Comparison of ENCODE assay signal across 26 cellular contexts in the genomic region with DNA sequence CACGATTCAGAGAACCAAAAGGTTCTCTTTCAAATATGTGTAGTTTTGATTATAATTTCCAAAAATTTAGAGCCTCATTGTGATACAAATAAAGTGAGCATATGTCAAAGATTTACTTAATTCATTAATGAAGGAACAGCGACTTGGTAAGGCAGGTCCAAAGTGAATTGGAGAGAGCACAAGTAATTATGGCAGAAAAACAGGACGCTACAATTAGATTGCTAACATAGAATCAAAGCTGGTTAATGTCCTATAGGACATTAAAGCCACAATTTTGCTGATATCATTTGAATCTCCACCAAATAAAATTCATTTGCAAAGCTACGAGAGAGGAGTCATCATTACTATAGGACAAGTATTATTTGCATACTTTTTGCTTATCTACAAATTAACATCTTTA.
A peak's percentile ranks its signal among the peaks of the same experiment; 100 is the strongest.
DNase-seq lines count a peak whose midpoint lies in the region; ATAC-seq, FAIRE-seq and TF ChIP-seq lines count a peak whose summit lies in the region.
"Had no signal": no experiment of that assay in that cellular context is flagged by ENCODE, and none has a peak within 500 bp of the region (broad histone marks: within the 10 kb centered on the region; RNA-seq: fewer than 3 reads in every experiment).

No MANE protein-coding gene starts in this region.

- H3K27ac ChIP-seq in Karpas-422 (ENCODE audit: low read length) (no peak overlapping the region), pancreas (no peak overlapping the region)
- H3K27ac ChIP-seq: BLaER1 had no signal

- H4K20me1 ChIP-seq in Karpas-422 (ENCODE audit: insufficient read depth, low read depth, low read length): no peaks in the 10 kb centered on the region
- H4K20me1 ChIP-seq: BLaER1 had no signal

- FAIRE-seq in pancreas (lab: Jason Lieb, UNC): no peak
- FAIRE-seq: A204.1, GM12878, GM12892, GM18507 had no signal

- no peaks in the 10 kb centered on the region for H3K79me2 ChIP-seq in Karpas-422 (ENCODE audit: low read length)

- TF ChIP-seq CTCF in pancreas (IDR thresholded peaks at IDR 0.05): no peak

- H3K9ac ChIP-seq in Karpas-422 (ENCODE audit: low read length): no peak overlapping the region
- H3K9ac ChIP-seq: BLaER1 had no signal

- no peaks in the 10 kb centered on the region for H3K4me1 ChIP-seq in Karpas-422 (ENCODE audit: low read length)
- H3K4me1 ChIP-seq in pancreas: no peaks in the 10 kb centered on the region
- H3K4me1 ChIP-seq: BLaER1 had no signal

- intact Hi-C loops in pancreas (cut with DNase I): no loop called here

- H3K9me2 ChIP-seq in Karpas-422 (replicated peaks; ENCODE audit: insufficient read depth, low read length): no peaks in the 10 kb centered on the region

- ATAC-seq in SK-N-SH treated with all-trans-retinoic acid at 6 μM for 48 hours (no peak), pancreas (no peak)
- ATAC-seq: GM12878 had no signal

- H3K4me2 ChIP-seq in Karpas-422 (ENCODE audit: low read depth, low read length, poor library complexity, severe bottlenecking): no peak overlapping the region
- H3K4me2 ChIP-seq: BLaER1 had no signal

- H3K36me3 ChIP-seq in Karpas-422 (ENCODE audit: insufficient read depth, low read length): no peaks in the 10 kb centered on the region
- no peaks in the 10 kb centered on the region for H3K36me3 ChIP-seq in pancreas
- H3K36me3 ChIP-seq: BLaER1 had no signal

- no peaks in the 10 kb centered on the region for H3K27me3 ChIP-seq in Karpas-422 (ENCODE audit: low read length)
- H3K27me3 ChIP-seq in pancreas: no peaks in the 10 kb centered on the region
- H3K27me3 ChIP-seq: BLaER1 had no signal

- DNase-seq in NCI-H526 treated with DMSO at 0.1 percent for 48 hours (lab: John Stamatoyannopoulos, UW) (peak; percentile 75), SK-N-DZ (ENCODE audit: low spot score) (peak; percentile 7), Karpas-422 (no peak), pancreas (no peak)
- no peak for DNase-seq in stimulated activated naive CD4-positive, alpha-beta T cell treated with Interleukin-2 at 50 U/mL for 16 hours (lab: John Stamatoyannopoulos, UW)
- DNase-seq: 8988T; ACHN; AML-193; C1 segment of cervical spinal cord; CD4-positive, alpha-beta memory T cell; CD4-positive, CD25-positive, alpha-beta regulatory T cell; CD8-positive, alpha-beta memory T cell; COR-L47; DMS 273 treated with DMSO at 0.1 percent for 48 hours; DMS153; DMS53; DMS79; DND-41; EL; GDM1 had no signal

- no peak overlapping the region for H3K4me3 ChIP-seq in Karpas-422 (ENCODE audit: low read length)
- H3K4me3 ChIP-seq in pancreas: no peak overlapping the region
- H3K4me3 ChIP-seq: BLaER1, GM12878 had no signal

- 57 to 64% methylated on average over 4 of the region's 4 CpGs for WGBS in pancreas, 2 donors

- no peak overlapping the region for H2AFZ ChIP-seq in Karpas-422 (ENCODE audit: low read length)

- H3K9me3 ChIP-seq in Karpas-422 (ENCODE audit: low read length) (no peaks in the 10 kb centered on the region), pancreas (no peaks in the 10 kb centered on the region)
- H3K9me3 ChIP-seq: BLaER1 had no signal

TF ChIP-seq in SK-N-SH treated with all-trans-retinoic acid at 6 μM for 48 hours, 23 proteins besides CTCF, POLR2A, EP300 and RAD21:
- no peak for TF ChIP-seq ISL1 (CRISPR knock-in tag; IDR thresholded peaks at IDR 0.05)
- TF ChIP-seq ZC3H10 (CRISPR knock-in tag; IDR thresholded peaks at IDR 0.05): no peak
- TF ChIP-seq ZFP30 (CRISPR knock-in tag; IDR thresholded peaks at IDR 0.05): no peak
- peak; percentile 72 for TF ChIP-seq TCF4 (CRISPR knock-in tag; IDR thresholded peaks at IDR 0.05; ENCODE audit: borderline replicate concordance)
- no peak for TF ChIP-seq ARNTL (CRISPR knock-in tag; IDR thresholded peaks at IDR 0.05; ENCODE audit: borderline replicate concordance, low read depth)
- TF ChIP-seq, protein P1, sequence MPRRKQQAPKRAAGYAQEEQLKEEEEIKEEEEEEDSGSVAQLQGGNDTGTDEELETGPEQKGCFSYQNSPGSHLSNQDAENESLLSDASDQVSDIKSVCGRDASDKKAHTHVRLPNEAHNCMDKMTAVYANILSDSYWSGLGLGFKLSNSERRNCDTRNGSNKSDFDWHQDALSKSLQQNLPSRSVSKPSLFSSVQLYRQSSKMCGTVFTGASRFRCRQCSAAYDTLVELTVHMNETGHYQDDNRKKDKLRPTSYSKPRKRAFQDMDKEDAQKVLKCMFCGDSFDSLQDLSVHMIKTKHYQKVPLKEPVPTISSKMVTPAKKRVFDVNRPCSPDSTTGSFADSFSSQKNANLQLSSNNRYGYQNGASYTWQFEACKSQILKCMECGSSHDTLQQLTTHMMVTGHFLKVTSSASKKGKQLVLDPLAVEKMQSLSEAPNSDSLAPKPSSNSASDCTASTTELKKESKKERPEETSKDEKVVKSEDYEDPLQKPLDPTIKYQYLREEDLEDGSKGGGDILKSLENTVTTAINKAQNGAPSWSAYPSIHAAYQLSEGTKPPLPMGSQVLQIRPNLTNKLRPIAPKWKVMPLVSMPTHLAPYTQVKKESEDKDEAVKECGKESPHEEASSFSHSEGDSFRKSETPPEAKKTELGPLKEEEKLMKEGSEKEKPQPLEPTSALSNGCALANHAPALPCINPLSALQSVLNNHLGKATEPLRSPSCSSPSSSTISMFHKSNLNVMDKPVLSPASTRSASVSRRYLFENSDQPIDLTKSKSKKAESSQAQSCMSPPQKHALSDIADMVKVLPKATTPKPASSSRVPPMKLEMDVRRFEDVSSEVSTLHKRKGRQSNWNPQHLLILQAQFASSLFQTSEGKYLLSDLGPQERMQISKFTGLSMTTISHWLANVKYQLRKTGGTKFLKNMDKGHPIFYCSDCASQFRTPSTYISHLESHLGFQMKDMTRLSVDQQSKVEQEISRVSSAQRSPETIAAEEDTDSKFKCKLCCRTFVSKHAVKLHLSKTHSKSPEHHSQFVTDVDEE (CRISPR knock-in tag; IDR thresholded peaks at IDR 0.05): peak; percentile 48
- TF ChIP-seq, protein P2, sequence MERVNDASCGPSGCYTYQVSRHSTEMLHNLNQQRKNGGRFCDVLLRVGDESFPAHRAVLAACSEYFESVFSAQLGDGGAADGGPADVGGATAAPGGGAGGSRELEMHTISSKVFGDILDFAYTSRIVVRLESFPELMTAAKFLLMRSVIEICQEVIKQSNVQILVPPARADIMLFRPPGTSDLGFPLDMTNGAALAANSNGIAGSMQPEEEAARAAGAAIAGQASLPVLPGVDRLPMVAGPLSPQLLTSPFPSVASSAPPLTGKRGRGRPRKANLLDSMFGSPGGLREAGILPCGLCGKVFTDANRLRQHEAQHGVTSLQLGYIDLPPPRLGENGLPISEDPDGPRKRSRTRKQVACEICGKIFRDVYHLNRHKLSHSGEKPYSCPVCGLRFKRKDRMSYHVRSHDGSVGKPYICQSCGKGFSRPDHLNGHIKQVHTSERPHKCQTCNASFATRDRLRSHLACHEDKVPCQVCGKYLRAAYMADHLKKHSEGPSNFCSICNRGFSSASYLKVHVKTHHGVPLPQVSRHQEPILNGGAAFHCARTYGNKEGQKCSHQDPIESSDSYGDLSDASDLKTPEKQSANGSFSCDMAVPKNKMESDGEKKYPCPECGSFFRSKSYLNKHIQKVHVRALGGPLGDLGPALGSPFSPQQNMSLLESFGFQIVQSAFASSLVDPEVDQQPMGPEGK (CRISPR knock-in tag; IDR thresholded peaks at IDR 0.05; ENCODE audit: borderline replicate concordance): no peak
- TF ChIP-seq ESRRG (CRISPR knock-in tag; IDR thresholded peaks at IDR 0.05): no peak
TF ChIP-seq in SK-N-SH treated with all-trans-retinoic acid at 6 μM for 48 hours: peak in this region for 2.

Comparison
In these comparisons a context has a peak if more than half of its experiments do, and no peak if none do; other contexts are left out.
1. DNase-seq: peak in NCI-H526 treated with DMSO at 0.1 percent for 48 hours (single experiment) and SK-N-DZ (single experiment); none in Karpas-422 (single experiment), pancreas (0 of 6) and stimulated activated naive CD4-positive, alpha-beta T cell treated with Interleukin-2 at 50 U/mL for 16 hours (single experiment).